Comparison of ENCODE assay signal across 23 cellular contexts in the genomic region with DNA sequence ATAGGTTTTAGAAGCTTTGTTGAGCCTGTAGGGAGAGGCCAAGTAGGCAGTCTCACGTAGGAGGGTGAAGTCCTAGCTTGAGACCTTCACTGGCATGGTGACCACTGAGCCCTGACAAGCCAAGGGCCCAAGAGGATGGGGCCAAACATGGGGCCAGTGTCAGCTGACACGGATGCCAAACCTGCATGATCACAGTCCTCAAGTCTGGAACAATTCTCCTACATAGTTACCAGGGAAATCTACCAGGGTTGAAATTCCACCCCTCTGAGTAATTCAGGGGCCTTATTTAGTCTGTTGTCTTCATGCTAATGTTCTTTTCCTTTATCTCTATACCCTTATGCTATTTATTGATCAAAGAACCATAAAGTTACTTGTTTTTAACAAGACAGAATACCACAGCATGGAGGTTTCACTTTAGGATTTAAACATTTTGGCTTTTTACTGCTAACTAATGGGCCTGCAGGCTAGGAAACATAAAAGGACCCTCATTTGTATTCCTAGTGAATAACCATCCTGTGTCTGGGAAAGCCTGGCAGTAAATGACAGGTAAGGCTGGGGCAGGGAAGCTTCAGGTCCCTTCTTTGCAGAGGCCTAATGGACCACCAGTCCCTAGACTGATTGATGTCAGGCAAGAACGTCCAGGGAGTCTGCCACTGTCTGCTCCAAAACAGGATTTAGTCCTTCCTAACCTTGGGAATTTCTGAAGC.
A peak's percentile ranks its signal among the peaks of the same experiment; 100 is the strongest.
DNase-seq lines count a peak whose midpoint lies in the region; ATAC-seq, FAIRE-seq and TF ChIP-seq lines count a peak whose summit lies in the region.
"Had no signal": no experiment of that assay in that cellular context is flagged by ENCODE, and none has a peak within 500 bp of the region (broad histone marks: within the 10 kb centered on the region; RNA-seq: fewer than 3 reads in every experiment).

No MANE protein-coding gene starts in this region.

- 0 out of 2 replicates have a peak overlapping the region, but pooled peaks have one; percentile 1 for H2AFZ ChIP-seq in SK-N-SH (ENCODE audit: low read depth)
- no peak overlapping the region for H2AFZ ChIP-seq in K562 (ENCODE audit: low read depth, low read length)

- BruUV-seq in K562 (replicated peaks; lab: Mats Ljungman, UMichigan) = no TSS peak
- BruUV-seq in MCF 10A (replicated peaks; lab: Mats Ljungman, UMichigan) = no TSS peak

- WGBS in SK-N-SH (ENCODE audit: low lambda C conversion rate) = 100% methylated on average over 1 of the region's 3 CpGs
- WGBS in K562 (ENCODE audit: insufficient coverage, low coverage, missing lambda C conversion rate) = 7% methylated on average over 3 of the region's 3 CpGs
- no CpG with 5 or more reads among the region's 3 CpGs for WGBS in mesendoderm (ENCODE audit: extremely low coverage, insufficient coverage, low lambda C conversion rate)
- 67 to 89% methylated on average over 3 of the region's 3 CpGs for WGBS in upper lobe of left lung, 2 donors

- peak overlapping the region; percentile 77 for H2BK120ac ChIP-seq in mesendoderm (ENCODE audit: low read depth, low read length)

- no peak overlapping the region for H3K27ac Mint-ChIP-seq in MCF 10A (ENCODE audit: low read depth, unreplicated experiment)
- H3K27ac Mint-ChIP-seq: activated CD4-positive, alpha-beta memory T cell treated with anti-CD3 and anti-CD28 coated beads, Interleukin-2, amount 10 ng/mL, durations not matched to agents 7 days and 5 days; activated T-helper 1 cell treated with anti-CD3 and anti-CD28 coated beads, Interleukin-12 subunit alpha, Interleukin-12 subunit beta, Interleukin-2, Interleukin-4 antibody, amounts not matched to agents 30 ng/mL and 10 ng/mL and 1 ng/mL, durations not matched to agents 14 hours and 24 hours and 36 hours; CD4-positive, alpha-beta T cell; IgD-negative memory B cell; immature natural killer cell had no signal

- TF ChIP-seq POLR2A in K562 (conservative IDR thresholded peaks at IDR 0.05) (no peak), upper lobe of left lung (IDR thresholded peaks at IDR 0.05) (no peak)

- TF ChIP-seq CTCF in SK-N-SH (IDR thresholded peaks at IDR 0.05) = no peak
- TF ChIP-seq CTCF in K562 (IDR thresholded peaks at IDR 0.05 in 2 of 3, conservative IDR thresholded peaks at IDR 0.05 in 1 of 3; ENCODE audit: insufficient read depth in 2 of 3, low read depth in 1 of 3, low read length in 3 of 3) = no peak
- no peak for TF ChIP-seq CTCF in upper lobe of left lung (IDR thresholded peaks at IDR 0.05)
- no peak for TF ChIP-seq CTCF in MCF 10A (IDR thresholded peaks at IDR 0.05; ENCODE audit: unreplicated experiment)

- H3K9me3 ChIP-seq in SK-N-SH (no peaks in the 10 kb centered on the region), K562 (replicated peaks; ENCODE audit: control insufficient read depth, insufficient read depth, low read depth, low read length) (no peaks in the 10 kb centered on the region), upper lobe of left lung (no peaks in the 10 kb centered on the region)
- H3K9me3 ChIP-seq: colonic mucosa, neutrophil, Peyer's patch had no signal

- CTCF ChIA-PET in SK-N-SH (lab: Yijun Ruan, JAX) = interaction anchor here (1.7 to 2.2 kb wide), 2 partner anchors 154 to 362 kb away, joined by 4 to 6 read pairs; no protein-coding TSS in a partner anchor
- CTCF ChIA-PET in K562 (lab: Yijun Ruan, JAX; ENCODE audit: low intra/inter-chr PET ratio) = interaction anchor here (0.6 to 1.6 kb wide), 2 partner anchors 181 to 394 kb away, joined by 3 to 8 read pairs; no protein-coding TSS in a partner anchor
- CTCF ChIA-PET in MCF 10A (lab: Yijun Ruan, JAX) = interaction anchor here (0.7 to 11.2 kb wide), 10 partner anchors 18 to 555 kb away, joined by 3 to 158 read pairs (median 4); a partner anchor contains a TSS

- TF ChIP-seq EP300 in SK-N-SH (IDR thresholded peaks at IDR 0.05; ENCODE audit: borderline replicate concordance in 1 of 2, low read depth in 1 of 2, low read length in 1 of 2) (no peak), K562 (IDR thresholded peaks at IDR 0.05; ENCODE audit: low read length) (no peak), upper lobe of left lung (IDR thresholded peaks at IDR 0.05) (no peak)

- peak overlapping the region in 1 of 2 experiments; percentile 91; a peak in 3 of 4 replicates for H3K27ac ChIP-seq in SK-N-SH (ENCODE audit: low read depth in 2 of 2, low read length in 1 of 2)
- H3K27ac ChIP-seq in K562 (ENCODE audit: extremely low read depth, low read depth, low read length) = no peak overlapping the region
- no peak overlapping the region for H3K27ac ChIP-seq in mesendoderm (ENCODE audit: low read depth, low read length)
- peak overlapping the region in 3 of 4 donors; percentile 5 to 56 (median 43) for H3K27ac ChIP-seq in upper lobe of left lung
- H3K27ac ChIP-seq: 22Rv1, colonic mucosa, neutrophil, Peyer's patch, WERI-Rb-1 had no signal

- H3K18ac ChIP-seq in mesendoderm (ENCODE audit: low read length) = peak overlapping the region; percentile 76

- H2BK5ac ChIP-seq in mesendoderm (ENCODE audit: low read length) = peak overlapping the region; percentile 12

- H3K9me2 ChIP-seq in SK-N-SH = no peaks in the 10 kb centered on the region

- H3K9me1 ChIP-seq in K562 (ENCODE audit: control insufficient read depth, insufficient read depth, low read length) = no peaks in the 10 kb centered on the region

- H4K8ac ChIP-seq in mesendoderm (ENCODE audit: low read depth, low read length) = no peak overlapping the region

- no peak for FAIRE-seq in K562 (lab: Jason Lieb, UNC)

- no peaks in the 10 kb centered on the region for H4K20me1 ChIP-seq in SK-N-SH (ENCODE audit: insufficient read depth)
- no peaks in the 10 kb centered on the region for H4K20me1 ChIP-seq in K562 (replicated peaks; ENCODE audit: control insufficient read depth, insufficient read depth, low read length)

- peak overlapping the region; percentile 6 for H3K56ac ChIP-seq in mesendoderm (ENCODE audit: low read length)

- peak overlapping the region; percentile 41 for H2AK5ac ChIP-seq in mesendoderm (ENCODE audit: low read length)

- peak overlapping the region; percentile 93 for H2BK15ac ChIP-seq in mesendoderm (replicated peaks; ENCODE audit: low read depth)

- H3K4me3 ChIP-seq in SK-N-SH (ENCODE audit: low read depth in 2 of 2, low read length in 1 of 2) (no peak overlapping the region), K562 (no peak overlapping the region), mesendoderm (ENCODE audit: low read length) (no peak overlapping the region), upper lobe of left lung (no peak overlapping the region)
- H3K4me3 ChIP-seq: colonic mucosa, Peyer's patch had no signal

- peaks cover 25 to 48% of the 10 kb centered on the region in 2 experiments for H3K4me1 ChIP-seq in SK-N-SH (ENCODE audit: control insufficient read depth in 1 of 2, insufficient read depth in 2 of 2, low read depth in 1 of 2, low read length in 1 of 2)
- H3K4me1 ChIP-seq in K562 (replicated peaks in 1 of 2; ENCODE audit: control insufficient read depth in 2 of 2, insufficient read depth in 2 of 2, low read length in 2 of 2) = peaks cover 0 to 6% of the 10 kb centered on the region in 2 experiments; a peak in 3 of 5 replicates
- peaks cover 2% of the 10 kb centered on the region for H3K4me1 ChIP-seq in mesendoderm (ENCODE audit: control insufficient read depth, low read depth, low read length)
- H3K4me1 ChIP-seq in upper lobe of left lung = peaks cover 15 to 37% (median 30%) of the 10 kb centered on the region in 4 donors
- H3K4me1 ChIP-seq: colonic mucosa, Peyer's patch had no signal

- H3K27me3 Mint-ChIP-seq in MCF 10A (ENCODE audit: insufficient read depth, unreplicated experiment) = no peaks in the 10 kb centered on the region

- TF ChIP-seq RAD21 in SK-N-SH (IDR thresholded peaks at IDR 0.05; ENCODE audit: low read length) (no peak), K562 (CRISPR knock-in tag; conservative IDR thresholded peaks at IDR 0.05 in 1 of 2, IDR thresholded peaks at IDR 0.05 in 1 of 2) (no peak)

- no peak overlapping the region for H4K5ac ChIP-seq in mesendoderm (ENCODE audit: low read length)

- ATAC-seq in SK-N-SH treated with all-trans-retinoic acid at 6 μM for 48 hours (no peak), K562 (no peak), upper lobe of left lung (ENCODE audit: low FRiP score in 2 of 2) (no peak), HG03571 (IDR thresholded peaks at IDR 0.05; ENCODE audit: unreplicated experiment) (no peak)

- intact Hi-C loops in K562 (cut with micrococcal nuclease) (loop anchor here (10.0 kb wide), 2 partner anchors 100 to 190 kb away; no protein-coding TSS in a partner anchor), MCF 10A (cut with micrococcal nuclease) (loop anchor here (5.0 kb wide), 3 partner anchors 378 to 553 kb away; no protein-coding TSS in a partner anchor)

- H3K27me3 ChIP-seq in SK-N-SH (ENCODE audit: insufficient read depth) (no peaks in the 10 kb centered on the region), K562 (ENCODE audit: control insufficient read depth in 2 of 2, insufficient read depth in 2 of 2, low read length in 2 of 2) (peaks cover 3 to 14% of the 10 kb centered on the region in 2 experiments; a peak in 4 of 5 replicates), mesendoderm (ENCODE audit: insufficient read depth, low read length, poor library complexity) (no peaks in the 10 kb centered on the region), upper lobe of left lung (no peaks in the 10 kb centered on the region)
- H3K27me3 ChIP-seq: colonic mucosa, Peyer's patch had no signal

- H3K36me3 ChIP-seq in SK-N-SH (replicated peaks in 1 of 2; ENCODE audit: control insufficient read depth in 1 of 2, insufficient read depth in 2 of 2, low read length in 1 of 2) = no peaks in the 10 kb centered on the region
- H3K36me3 ChIP-seq in K562 (ENCODE audit: control insufficient read depth, insufficient read depth, low read length) = no peaks in the 10 kb centered on the region
- no peaks in the 10 kb centered on the region for H3K36me3 ChIP-seq in mesendoderm (ENCODE audit: control insufficient read depth, insufficient read depth, low read length)
- no peaks in the 10 kb centered on the region for H3K36me3 ChIP-seq in upper lobe of left lung
- H3K36me3 ChIP-seq: colonic mucosa, neutrophil, Peyer's patch, WERI-Rb-1 had no signal

- peak overlapping the region; percentile 11; the same call in 1 of the 2 replicates for H3K9ac ChIP-seq in SK-N-SH
- no peak overlapping the region for H3K9ac ChIP-seq in K562 (ENCODE audit: insufficient read depth in 1 of 2, low read depth in 2 of 2, low read length in 2 of 2)
- H3K9ac ChIP-seq in mesendoderm (ENCODE audit: low read length) = no peak overlapping the region

- no peak overlapping the region for H3K23ac ChIP-seq in mesendoderm (ENCODE audit: low read length)

- H3K4me2 ChIP-seq in SK-N-SH = 0 out of 2 replicates have a peak overlapping the region, but pooled peaks have one; percentile 52
- no peak overlapping the region for H3K4me2 ChIP-seq in K562 (ENCODE audit: insufficient read depth, low read length)
- H3K4me2 ChIP-seq in mesendoderm (ENCODE audit: low read length) = no peak overlapping the region

- no peak overlapping the region for H3K4me3 Mint-ChIP-seq in MCF 10A (ENCODE audit: unreplicated experiment)
- H3K4me3 Mint-ChIP-seq: activated CD4-positive, alpha-beta memory T cell treated with anti-CD3 and anti-CD28 coated beads, Interleukin-2, amount 10 ng/mL, durations not matched to agents 7 days and 5 days; activated T-helper 1 cell treated with anti-CD3 and anti-CD28 coated beads, Interleukin-12 subunit alpha, Interleukin-12 subunit beta, Interleukin-2, Interleukin-4 antibody, amounts not matched to agents 30 ng/mL and 10 ng/mL and 1 ng/mL, durations not matched to agents 14 hours and 24 hours and 36 hours; CD4-positive, alpha-beta T cell; IgD-negative memory B cell; immature natural killer cell had no signal

- H3K79me1 ChIP-seq in mesendoderm (ENCODE audit: low read length) = no peaks in the 10 kb centered on the region

- H3K4ac ChIP-seq in mesendoderm (ENCODE audit: low read depth, low read length) = peak overlapping the region; percentile 77

- DNase-seq in SK-N-SH (no peak), K562 (ENCODE audit: extremely low read depth in 1 of 4, low spot score in 3 of 4) (no peak), mesendoderm (peak; percentile 71), upper lobe of left lung (no peak), MCF 10A (ENCODE audit: unreplicated experiment) (no peak)
- DNase-seq in stimulated activated CD4-positive, alpha-beta T cell treated with anti-CD3 and anti-CD28 coated beads, Interleukin-15, amount 100 ng/mL, for 24 hours = no peak
- DNase-seq: activated CD4-positive, alpha-beta memory T cell treated with anti-CD3 and anti-CD28 coated beads, Interleukin-2, amount 10 ng/mL, durations not matched to agents 7 days and 5 days; CD4-positive, alpha-beta T cell; colonic mucosa; DMS53; immature natural killer cell; mammary epithelial cell; NCI-H2029 treated with DMSO at 0.1 percent for 48 hours; NCI-H524 treated with DMSO at 0.1 percent for 48 hours; Peyer's patch; stimulated activated CD4-positive, alpha-beta T cell treated with anti-CD3 and anti-CD28 coated beads, Interleukin-4, amount 100 ng/mL, for 4 hours had no signal

- no peaks in the 10 kb centered on the region for H3K9me3 Mint-ChIP-seq in MCF 10A (ENCODE audit: unreplicated experiment)
- H3K9me3 Mint-ChIP-seq: activated CD4-positive, alpha-beta memory T cell treated with anti-CD3 and anti-CD28 coated beads, Interleukin-2, amount 10 ng/mL, durations not matched to agents 7 days and 5 days; activated T-helper 1 cell treated with anti-CD3 and anti-CD28 coated beads, Interleukin-12 subunit alpha, Interleukin-12 subunit beta, Interleukin-2, Interleukin-4 antibody, amounts not matched to agents 30 ng/mL and 10 ng/mL and 1 ng/mL, durations not matched to agents 14 hours and 24 hours and 36 hours; CD4-positive, alpha-beta T cell; IgD-negative memory B cell; immature natural killer cell had no signal

- H3K79me2 ChIP-seq in SK-N-SH (ENCODE audit: insufficient read depth) (no peaks in the 10 kb centered on the region), K562 (ENCODE audit: control insufficient read depth, insufficient read depth, low read length) (no peaks in the 10 kb centered on the region), mesendoderm (ENCODE audit: control insufficient read depth, insufficient read depth, low read length) (no peaks in the 10 kb centered on the region)

- peaks cover 30% of the 10 kb centered on the region for H3K4me1 Mint-ChIP-seq in MCF 10A (ENCODE audit: insufficient read depth, unreplicated experiment)
- H3K4me1 Mint-ChIP-seq: activated CD4-positive, alpha-beta memory T cell treated with anti-CD3 and anti-CD28 coated beads, Interleukin-2, amount 10 ng/mL, durations not matched to agents 7 days and 5 days; IgD-negative memory B cell; immature natural killer cell had no signal

- POLR2A ChIA-PET in SK-N-SH (lab: Yijun Ruan, JAX) = no interaction called here
- POLR2A ChIA-PET in K562 (lab: Yijun Ruan, JAX) = no interaction called here
- POLR2A ChIA-PET in MCF 10A (lab: Yijun Ruan, JAX) = interaction anchor here (1.0 kb wide), 1 partner anchor 393 kb away, joined by 3 read pairs; no protein-coding TSS in a partner anchor

- H3K36me3 Mint-ChIP-seq in MCF 10A (ENCODE audit: insufficient read depth, unreplicated experiment) = no peaks in the 10 kb centered on the region
- H3K36me3 Mint-ChIP-seq: IgD-negative memory B cell, immature natural killer cell had no signal

- H3F3A ChIP-seq in SK-N-SH (replicated peaks; ENCODE audit: insufficient read depth) = peaks cover 26% of the 10 kb centered on the region

- in situ Hi-C loops in K562 (cut with MboI) = no loop called here

Comparison
In these comparisons a context has a peak if more than half of its experiments do, and no peak if none do; other contexts are left out.
1. H3K27ac ChIP-seq: peak in upper lobe of left lung (3 of 4); none in K562 (single experiment) and mesendoderm (single experiment).